Comparison of ENCODE assay signal across 8 cellular contexts in the genomic region with DNA sequence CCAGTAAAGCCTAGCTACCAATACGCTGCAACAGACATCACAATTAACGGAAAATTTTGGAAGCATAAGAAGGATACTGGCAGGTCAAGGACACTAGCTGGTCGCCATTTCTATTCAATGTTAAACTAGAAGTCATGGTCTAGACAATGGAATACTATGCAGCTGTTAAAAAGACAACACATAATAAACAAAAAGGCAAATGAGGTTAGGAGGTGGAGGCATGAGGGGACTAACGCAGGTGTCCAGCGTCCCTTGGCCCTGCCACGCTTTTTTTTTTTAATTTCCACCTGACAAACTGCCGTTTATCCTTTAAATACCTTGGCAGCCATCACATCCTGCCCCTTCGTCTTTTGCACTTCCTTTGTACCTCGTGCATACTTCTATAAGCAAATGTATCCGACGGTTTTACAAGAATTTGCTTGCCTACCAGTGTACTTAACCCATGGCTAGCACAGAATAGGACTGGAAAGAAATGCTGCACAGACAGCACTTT. TPM values are rescaled to one million over a fixed set of nuclear protein-coding genes. Genes with fewer than 3 reads are reported as not detected.
DNase-seq lines count a peak whose midpoint lies in the region; ATAC-seq, FAIRE-seq and TF ChIP-seq lines count a peak whose summit lies in the region.

No MANE protein-coding gene starts in this region.

- H3K4me3 ChIP-seq in bronchial epithelial cell (ENCODE audit: low read depth, low read length): peak overlapping the region; percentile 81
- peak overlapping the region; percentile 46 for H3K4me3 ChIP-seq in mucosa of descending colon

- DNase-seq in stimulated activated naive CD8-positive, alpha-beta T cell treated with anti-CD3 and anti-CD28 coated beads, Interleukin-15, Interleukin-2, amounts not matched to agents 100 U/mL and 50 U/mL, for 24 hours: no peak
- DNase-seq in bronchial epithelial cell (ENCODE audit: low read depth) (peak; percentile 41), mucosa of descending colon (no peak), NCI-H226 (no peak)
- DNase-seq in stimulated activated CD4-positive, alpha-beta T cell treated with anti-CD3 and anti-CD28 coated beads, Interleukin-4, amount 100 ng/mL, for 4 hours: no peak
- DNase-seq in effector CD4-positive, alpha-beta T cell: no peak

- no peaks in the 10 kb centered on the region for H3K36me3 Mint-ChIP-seq in stimulated activated naive CD8-positive, alpha-beta T cell treated with anti-CD3 and anti-CD28 coated beads, Interleukin-15, Interleukin-2, amounts not matched to agents 100 ng/mL and 50 ng/mL, for 24 hours (ENCODE audit: low read depth)

- H3K9me3 Mint-ChIP-seq in stimulated activated naive CD8-positive, alpha-beta T cell treated with anti-CD3 and anti-CD28 coated beads, Interleukin-15, Interleukin-2, amounts not matched to agents 100 ng/mL and 50 ng/mL, for 24 hours: no peaks in the 10 kb centered on the region

- no peaks in the 10 kb centered on the region for H3K27me3 ChIP-seq in bronchial epithelial cell (ENCODE audit: control insufficient read depth, insufficient read depth, low read length)

- H3K27me3 Mint-ChIP-seq in stimulated activated naive CD8-positive, alpha-beta T cell treated with anti-CD3 and anti-CD28 coated beads, Interleukin-15, Interleukin-2, amounts not matched to agents 100 ng/mL and 50 ng/mL, for 24 hours: peaks cover 59% of the 10 kb centered on the region

- H3K4me1 Mint-ChIP-seq in stimulated activated naive CD8-positive, alpha-beta T cell treated with anti-CD3 and anti-CD28 coated beads, Interleukin-15, Interleukin-2, amounts not matched to agents 100 ng/mL and 50 ng/mL, for 24 hours (ENCODE audit: low read depth): peaks cover 4% of the 10 kb centered on the region

- ATAC-seq in stimulated activated naive CD8-positive, alpha-beta T cell treated with anti-CD3 and anti-CD28 coated beads, Interleukin-15, Interleukin-2, amounts not matched to agents 100 U/mL and 50 U/mL, for 24 hours: no peak
- ATAC-seq in mucosa of descending colon (no peak), HG02588 (IDR thresholded peaks at IDR 0.05; ENCODE audit: unreplicated experiment) (no peak)

- H3K36me3 ChIP-seq in bronchial epithelial cell (ENCODE audit: control insufficient read depth, insufficient read depth, low read length): peaks cover 2% of the 10 kb centered on the region
- H3K36me3 ChIP-seq in mucosa of descending colon (ENCODE audit: low read depth): no peaks in the 10 kb centered on the region

- no peak for TF ChIP-seq CTCF in bronchial epithelial cell (IDR thresholded peaks at IDR 0.05; ENCODE audit: insufficient read depth, low read length, severe bottlenecking)
- TF ChIP-seq CTCF in mucosa of descending colon (IDR thresholded peaks at IDR 0.05): no peak

- H3K27ac Mint-ChIP-seq in stimulated activated naive CD8-positive, alpha-beta T cell treated with anti-CD3 and anti-CD28 coated beads, Interleukin-15, Interleukin-2, amounts not matched to agents 100 ng/mL and 50 ng/mL, for 24 hours: no peak overlapping the region

- H3K9me3 ChIP-seq in mucosa of descending colon: no peaks in the 10 kb centered on the region

- peak overlapping the region; percentile 85 for H3K4me3 Mint-ChIP-seq in stimulated activated naive CD8-positive, alpha-beta T cell treated with anti-CD3 and anti-CD28 coated beads, Interleukin-15, Interleukin-2, amounts not matched to agents 100 ng/mL and 50 ng/mL, for 24 hours

- FAIRE-seq in bronchial epithelial cell (lab: Jason Lieb, UNC): no peak

- intact Hi-C loops in mucosa of descending colon (cut with DNase I, micrococcal nuclease): no loop called here

- no peaks in the 10 kb centered on the region for H3K4me1 ChIP-seq in mucosa of descending colon (ENCODE audit: low read depth)

RNA-seq across cellular contexts. Expression of a gene that starts 0.7 kb away (rescaled TPM):
- total RNA-seq in bronchial epithelial cell: 20.1 and 22.6 TPM in 2 replicates
- total RNA-seq in mucosa of descending colon: 1 to 10 TPM; 2.0 to 2.7 (median 2.4) TPM
